In genomic region chr2:240914645-240915525, GRCh38 we compare ENCODE assay signal across 15 cellular contexts. TPM values are rescaled to one million over a fixed set of nuclear protein-coding genes. Genes with fewer than 3 reads are reported as not detected.
DNase-seq lines count a peak whose midpoint lies in the region; ATAC-seq and TF ChIP-seq lines count a peak whose summit lies in the region.
"Had no signal": no experiment of that assay in that cellular context is flagged by ENCODE, and none has a peak within 500 bp of the region (broad histone marks: within the 10 kb centered on the region; RNA-seq: fewer than 3 reads in every experiment).

No MANE protein-coding gene starts in this region.

- DNase-seq in activated CD8-positive, alpha-beta T cell treated with anti-CD3 and anti-CD28 coated beads for 36 hours, result no peak
- no peak for DNase-seq in activated CD8-positive, alpha-beta T cell treated with anti-CD3 and anti-CD28 coated beads, Interleukin-2, amount 10 ng/mL, durations not matched to agents 7 days and 5 days
- DNase-seq in Panc1 (ENCODE audit: low read depth, low spot score) (no peak), right cardiac atrium (peak; percentile 25 to 67 (median 51)), type B pancreatic cell (ENCODE audit: extremely low spot score, unreplicated experiment) (no peak), erythroblast (lab: John Stamatoyannopoulos, UW) (no peak)
- DNase-seq in activated CD4-positive, CD25-positive, alpha-beta regulatory T cell (lab: John Stamatoyannopoulos, UW), result no peak
- DNase-seq in activated CD4-positive, alpha-beta T cell treated with anti-CD3 and anti-CD28 coated beads for 36 hours, result no peak
- DNase-seq: mammary epithelial cell, NCI-H1417 treated with DMSO at 0.1 percent for 48 hours, NCI-H226, small intestine had no signal

- H3K4me1 Mint-ChIP-seq in activated CD8-positive, alpha-beta T cell treated with anti-CD3 and anti-CD28 coated beads for 36 hours (ENCODE audit: low read depth), result no peaks in the 10 kb centered on the region
- no peaks in the 10 kb centered on the region for H3K4me1 Mint-ChIP-seq in activated CD8-positive, alpha-beta T cell treated with anti-CD3 and anti-CD28 coated beads, Interleukin-2, amount 10 ng/mL, durations not matched to agents 7 days and 5 days (ENCODE audit: low read depth)
- peaks cover 16% of the 10 kb centered on the region for H3K4me1 Mint-ChIP-seq in type B pancreatic cell (ENCODE audit: unreplicated experiment)
- H3K4me1 Mint-ChIP-seq in activated CD4-positive, alpha-beta T cell treated with anti-CD3 and anti-CD28 coated beads for 36 hours, result no peaks in the 10 kb centered on the region

- H3K27me3 ChIP-seq in Panc1 (ENCODE audit: control insufficient read depth, insufficient read depth, low read length), result no peaks in the 10 kb centered on the region
- no peaks in the 10 kb centered on the region for H3K27me3 ChIP-seq in right cardiac atrium (ENCODE audit: control insufficient read depth, insufficient read depth)

- in situ Hi-C loops in Panc1 (cut with HindIII; ENCODE audit: low pct_unique_long_range_greater_than_20kb, low sequenced_read_pairs), result no loop called here

- H3K27me3 Mint-ChIP-seq in activated CD8-positive, alpha-beta T cell treated with anti-CD3 and anti-CD28 coated beads for 36 hours, result peaks cover 9% of the 10 kb centered on the region
- peaks cover 5% of the 10 kb centered on the region for H3K27me3 Mint-ChIP-seq in activated CD8-positive, alpha-beta T cell treated with anti-CD3 and anti-CD28 coated beads, Interleukin-2, amount 10 ng/mL, durations not matched to agents 7 days and 5 days (ENCODE audit: low read depth)
- H3K27me3 Mint-ChIP-seq in type B pancreatic cell, result peaks cover 3% of the 10 kb centered on the region
- peaks cover 14% of the 10 kb centered on the region for H3K27me3 Mint-ChIP-seq in activated CD4-positive, alpha-beta T cell treated with anti-CD3 and anti-CD28 coated beads for 36 hours

- CTCF ChIA-PET in activated CD8-positive, alpha-beta T cell treated with anti-CD3 and anti-CD28 coated beads for 36 hours (lab: Charles Lee), result interaction anchor here (0.6 to 1.5 kb wide), 16 partner anchors 8 to 292 kb away, joined by 3 to 7 read pairs (median 4); partner anchors contain the start of gene PPP1R7
- CTCF ChIA-PET in activated CD8-positive, alpha-beta T cell treated with anti-CD3 and anti-CD28 coated beads, Interleukin-2, amount 10 ng/mL, durations not matched to agents 7 days and 5 days (lab: Charles Lee), result interaction anchor here (0.7 to 1.3 kb wide), 7 partner anchors 9 to 388 kb away, joined by 3 to 4 read pairs (median 3); partner anchors contain the start of gene CROCC2
- CTCF ChIA-PET in Panc1 (lab: Charles Lee), result interaction anchor here (0.6 to 1.7 kb wide), 10 partner anchors 8 to 573 kb away, joined by 3 to 14 read pairs (median 4); no protein-coding TSS in a partner anchor
- CTCF ChIA-PET in activated CD4-positive, alpha-beta T cell treated with anti-CD3 and anti-CD28 coated beads for 36 hours (lab: Charles Lee), result interaction anchor here (0.6 to 1.2 kb wide), 7 partner anchors 13 to 1165 kb away, joined by 3 to 4 read pairs (median 3); no protein-coding TSS in a partner anchor

- no peaks in the 10 kb centered on the region for H3K9me3 Mint-ChIP-seq in activated CD8-positive, alpha-beta T cell treated with anti-CD3 and anti-CD28 coated beads for 36 hours
- H3K9me3 Mint-ChIP-seq in activated CD8-positive, alpha-beta T cell treated with anti-CD3 and anti-CD28 coated beads, Interleukin-2, amount 10 ng/mL, durations not matched to agents 7 days and 5 days (ENCODE audit: insufficient read depth), result no peaks in the 10 kb centered on the region
- H3K9me3 Mint-ChIP-seq in type B pancreatic cell, result no peaks in the 10 kb centered on the region
- H3K9me3 Mint-ChIP-seq in activated CD4-positive, alpha-beta T cell treated with anti-CD3 and anti-CD28 coated beads for 36 hours (ENCODE audit: low read depth), result no peaks in the 10 kb centered on the region
- H3K9me3 Mint-ChIP-seq: stimulated activated memory B cell treated with anti-CD40 and anti-IgM and Interleukin-4, amounts not matched to agents 10 μg/mL and 1 μg/mL and 100 μg/mL, for 72 hours had no signal

- H3K4me3 Mint-ChIP-seq in activated CD8-positive, alpha-beta T cell treated with anti-CD3 and anti-CD28 coated beads for 36 hours, result no peak overlapping the region
- no peak overlapping the region for H3K4me3 Mint-ChIP-seq in activated CD8-positive, alpha-beta T cell treated with anti-CD3 and anti-CD28 coated beads, Interleukin-2, amount 10 ng/mL, durations not matched to agents 7 days and 5 days
- H3K4me3 Mint-ChIP-seq in type B pancreatic cell, result no peak overlapping the region
- H3K4me3 Mint-ChIP-seq in activated CD4-positive, alpha-beta T cell treated with anti-CD3 and anti-CD28 coated beads for 36 hours, result no peak overlapping the region
- H3K4me3 Mint-ChIP-seq: stimulated activated memory B cell treated with anti-CD40 and anti-IgM and Interleukin-4, amounts not matched to agents 10 μg/mL and 1 μg/mL and 100 μg/mL, for 72 hours had no signal

- TF ChIP-seq POLR2A in erythroblast (IDR thresholded peaks at IDR 0.05; ENCODE audit: low read length), result no peak

- H3K27ac ChIP-seq in Panc1 (ENCODE audit: low read length), result no peak overlapping the region
- H3K27ac ChIP-seq in right cardiac atrium (ENCODE audit: low read length), result no peak overlapping the region
- H3K27ac ChIP-seq: transverse colon had no signal

- peak; percentile 10 for ATAC-seq in activated CD8-positive, alpha-beta T cell treated with anti-CD3 and anti-CD28 coated beads for 36 hours
- no peak for ATAC-seq in activated CD8-positive, alpha-beta T cell treated with anti-CD3 and anti-CD28 coated beads, Interleukin-2, amount 10 ng/mL, durations not matched to agents 7 days and 5 days
- peak; percentile 38 for ATAC-seq in Panc1
- ATAC-seq in right cardiac atrium, result no peak
- no peak for ATAC-seq in activated CD4-positive, alpha-beta T cell treated with anti-CD3 and anti-CD28 coated beads for 36 hours

- no peaks in the 10 kb centered on the region for H3K36me3 ChIP-seq in Panc1 (ENCODE audit: control insufficient read depth, insufficient read depth, low read length)
- H3K36me3 ChIP-seq: transverse colon had no signal

- POLR2A ChIA-PET in activated CD8-positive, alpha-beta T cell treated with anti-CD3 and anti-CD28 coated beads for 36 hours (lab: Charles Lee), result no interaction called here
- POLR2A ChIA-PET in activated CD8-positive, alpha-beta T cell treated with anti-CD3 and anti-CD28 coated beads, Interleukin-2, amount 10 ng/mL, durations not matched to agents 7 days and 5 days (lab: Charles Lee), result no interaction called here
- POLR2A ChIA-PET in Panc1 (lab: Charles Lee), result no interaction called here
- POLR2A ChIA-PET in activated CD4-positive, alpha-beta T cell treated with anti-CD3 and anti-CD28 coated beads for 36 hours (lab: Charles Lee), result no interaction called here

- peak; percentile 59 for TF ChIP-seq CTCF in activated CD8-positive, alpha-beta T cell treated with anti-CD3 and anti-CD28 coated beads for 36 hours (IDR thresholded peaks at IDR 0.05)
- TF ChIP-seq CTCF in Panc1 (IDR thresholded peaks at IDR 0.05), result peak; percentile 78
- TF ChIP-seq CTCF in type B pancreatic cell (conservative IDR thresholded peaks at IDR 0.05), result peak; percentile 45

- no TSS peak for BruUV-seq in Panc1 (replicated peaks; lab: Mats Ljungman, UMichigan)

- intact Hi-C loops in activated CD8-positive, alpha-beta T cell treated with anti-CD3 and anti-CD28 coated beads for 36 hours (cut with micrococcal nuclease), result no loop called here
- intact Hi-C loops in Panc1 (cut with micrococcal nuclease; ENCODE audit: unreplicated experiment), result loop anchor here (2.0 kb wide), 1 partner anchor 74 kb away; no protein-coding TSS in a partner anchor
- intact Hi-C loops in right cardiac atrium (cut with DNase I), result loop anchor here (5.0 to 10.0 kb wide), 2 partner anchors 77 to 80 kb away; partner anchors contain the start of gene SNED1 (in 3 of the 4)
- intact Hi-C loops in activated CD4-positive, alpha-beta T cell treated with anti-CD3 and anti-CD28 coated beads for 36 hours (cut with DNase I, micrococcal nuclease), result loop anchor here in 1 of 2 experiments (5.0 kb wide), 1 partner anchor 302 kb away; no protein-coding TSS in a partner anchor

- H3K4me1 ChIP-seq in Panc1 (ENCODE audit: control insufficient read depth, insufficient read depth, low read length) (peaks cover 47% of the 10 kb centered on the region), right cardiac atrium (ENCODE audit: control insufficient read depth, insufficient read depth, low read length) (no peaks in the 10 kb centered on the region)

- 47% methylated on average over 25 of the region's 25 CpGs for WGBS in right cardiac atrium

- H3K4me3 ChIP-seq in Panc1 (ENCODE audit: low read depth in 2 of 2, low read length in 2 of 2), result peak overlapping the region in 1 of 2 experiments; percentile 12; a peak in 1 of 4 replicates
- H3K4me3 ChIP-seq in right cardiac atrium (ENCODE audit: low read length), result no peak overlapping the region
- H3K4me3 ChIP-seq: transverse colon had no signal

- H3K27ac Mint-ChIP-seq in activated CD8-positive, alpha-beta T cell treated with anti-CD3 and anti-CD28 coated beads for 36 hours, result no peak overlapping the region
- no peak overlapping the region for H3K27ac Mint-ChIP-seq in activated CD8-positive, alpha-beta T cell treated with anti-CD3 and anti-CD28 coated beads, Interleukin-2, amount 10 ng/mL, durations not matched to agents 7 days and 5 days
- no peak overlapping the region for H3K27ac Mint-ChIP-seq in type B pancreatic cell
- H3K27ac Mint-ChIP-seq in activated CD4-positive, alpha-beta T cell treated with anti-CD3 and anti-CD28 coated beads for 36 hours, result no peak overlapping the region
- H3K27ac Mint-ChIP-seq: stimulated activated memory B cell treated with anti-CD40 and anti-IgM and Interleukin-4, amounts not matched to agents 10 μg/mL and 1 μg/mL and 100 μg/mL, for 72 hours had no signal

- H3K36me3 Mint-ChIP-seq in activated CD8-positive, alpha-beta T cell treated with anti-CD3 and anti-CD28 coated beads for 36 hours (ENCODE audit: low read depth), result no peaks in the 10 kb centered on the region
- H3K36me3 Mint-ChIP-seq in activated CD8-positive, alpha-beta T cell treated with anti-CD3 and anti-CD28 coated beads, Interleukin-2, amount 10 ng/mL, durations not matched to agents 7 days and 5 days (ENCODE audit: low read depth), result no peaks in the 10 kb centered on the region
- H3K36me3 Mint-ChIP-seq in type B pancreatic cell, result no peaks in the 10 kb centered on the region
- no peaks in the 10 kb centered on the region for H3K36me3 Mint-ChIP-seq in activated CD4-positive, alpha-beta T cell treated with anti-CD3 and anti-CD28 coated beads for 36 hours (ENCODE audit: low read depth)
- H3K36me3 Mint-ChIP-seq: stimulated activated memory B cell treated with anti-CD40 and anti-IgM and Interleukin-4, amounts not matched to agents 10 μg/mL and 1 μg/mL and 100 μg/mL, for 72 hours had no signal

- H3K9me3 ChIP-seq in Panc1 (ENCODE audit: control insufficient read depth, insufficient read depth, low read depth, low read length) (no peaks in the 10 kb centered on the region), right cardiac atrium (ENCODE audit: control insufficient read depth, low read length) (no peaks in the 10 kb centered on the region)
- H3K9me3 ChIP-seq: transverse colon had no signal

RNA-seq across cellular contexts. Expression of gene CROCC2, which starts 8.7 kb away (rescaled TPM):
- total RNA-seq in activated CD8-positive, alpha-beta T cell treated with anti-CD3 and anti-CD28 coated beads for 36 hours, result not detected
- not detected for total RNA-seq in activated CD8-positive, alpha-beta T cell treated with anti-CD3 and anti-CD28 coated beads, Interleukin-2, amount 10 ng/mL, durations not matched to agents 7 days and 5 days
- 0.23 TPM for total RNA-seq in Panc1 (2021; ENCODE audit: unreplicated experiment)
- polyA plus RNA-seq in Panc1 (2012; ENCODE audit: insufficient read length), result 0.08 TPM
- total RNA-seq in right cardiac atrium, result under 1 TPM in 1 of 4 donors, not detected in 3; 0.03 TPM
- polyA plus RNA-seq in right cardiac atrium, result not detected
- total RNA-seq in type B pancreatic cell (ENCODE audit: low replicate concordance), result 0.68 and 0.98 TPM in 2 replicates
- total RNA-seq in activated CD4-positive, alpha-beta T cell treated with anti-CD3 and anti-CD28 coated beads for 36 hours, result not detected
- total RNA-seq: epithelial cell of proximal tubule, mammary epithelial cell, transverse colon had no signal
- polyA plus RNA-seq: mammary epithelial cell had no signal

RNA-seq across cellular contexts. Expression of gene MAB21L4, which starts 18.9 kb away (rescaled TPM):
- not detected for total RNA-seq in activated CD8-positive, alpha-beta T cell treated with anti-CD3 and anti-CD28 coated beads for 36 hours
- not detected for total RNA-seq in activated CD8-positive, alpha-beta T cell treated with anti-CD3 and anti-CD28 coated beads, Interleukin-2, amount 10 ng/mL, durations not matched to agents 7 days and 5 days
- 0.21 TPM for total RNA-seq in Panc1 (2021; ENCODE audit: unreplicated experiment)
- polyA plus RNA-seq in Panc1 (2012; ENCODE audit: insufficient read length), result not detected
- total RNA-seq in right cardiac atrium, result not detected
- not detected for polyA plus RNA-seq in right cardiac atrium
- 62.0 and 157 TPM in 2 replicates for total RNA-seq in type B pancreatic cell (ENCODE audit: low replicate concordance)
- not detected for total RNA-seq in activated CD4-positive, alpha-beta T cell treated with anti-CD3 and anti-CD28 coated beads for 36 hours

RNA-seq across cellular contexts. Expression of gene AGXT, which starts 46.3 kb away (rescaled TPM):
- total RNA-seq in activated CD8-positive, alpha-beta T cell treated with anti-CD3 and anti-CD28 coated beads for 36 hours, result not detected
- not detected for total RNA-seq in activated CD8-positive, alpha-beta T cell treated with anti-CD3 and anti-CD28 coated beads, Interleukin-2, amount 10 ng/mL, durations not matched to agents 7 days and 5 days
- 0.36 TPM for total RNA-seq in Panc1 (2021; ENCODE audit: unreplicated experiment)
- not detected for polyA plus RNA-seq in Panc1 (2012; ENCODE audit: insufficient read length)
- not detected for total RNA-seq in right cardiac atrium
- polyA plus RNA-seq in right cardiac atrium, result 0.14 TPM
- total RNA-seq in type B pancreatic cell (ENCODE audit: low replicate concordance), result 0.51 and 1.00 TPM in 2 replicates
- total RNA-seq in activated CD4-positive, alpha-beta T cell treated with anti-CD3 and anti-CD28 coated beads for 36 hours, result not detected
- total RNA-seq: epithelial cell of proximal tubule, mammary epithelial cell had no signal
- polyA plus RNA-seq: mammary epithelial cell had no signal

Comparison
In these comparisons a context has a peak if more than half of its experiments do, and no peak if none do; other contexts are left out.
1. ATAC-seq: peak in activated CD8-positive, alpha-beta T cell treated with anti-CD3 and anti-CD28 coated beads for 36 hours (single experiment) and Panc1 (single experiment); none in activated CD8-positive, alpha-beta T cell treated with anti-CD3 and anti-CD28 coated beads, Interleukin-2, amount 10 ng/mL, durations not matched to agents 7 days and 5 days (single experiment), right cardiac atrium (0 of 2) and activated CD4-positive, alpha-beta T cell treated with anti-CD3 and anti-CD28 coated beads for 36 hours (single experiment).
2. DNase-seq: peak in right cardiac atrium (3 of 3); none in activated CD8-positive, alpha-beta T cell treated with anti-CD3 and anti-CD28 coated beads for 36 hours (single experiment), activated CD8-positive, alpha-beta T cell treated with anti-CD3 and anti-CD28 coated beads, Interleukin-2, amount 10 ng/mL, durations not matched to agents 7 days and 5 days (single experiment), Panc1 (single experiment), type B pancreatic cell (single experiment), activated CD4-positive, CD25-positive, alpha-beta regulatory T cell (0 of 4), activated CD4-positive, alpha-beta T cell treated with anti-CD3 and anti-CD28 coated beads for 36 hours (single experiment) and erythroblast (0 of 2).
3. RNA of gene MAB21L4, which starts 18.9 kb away (total RNA-seq): 62.0 to 157 TPM in type B pancreatic cell; 0.21 TPM in Panc1 (single experiment), not detected in activated CD8-positive, alpha-beta T cell treated with anti-CD3 and anti-CD28 coated beads for 36 hours, not detected in activated CD8-positive, alpha-beta T cell treated with anti-CD3 and anti-CD28 coated beads, Interleukin-2, amount 10 ng/mL, durations not matched to agents 7 days and 5 days, not detected in right cardiac atrium and not detected in activated CD4-positive, alpha-beta T cell treated with anti-CD3 and anti-CD28 coated beads for 36 hours; every median in the first group is over 10 times any median in the second.
4. Peak in every context shown above with its lines, with median percentiles within 50 percentile points of each other: CTCF ChIP-seq.